ENCODE assay signal across 11 cellular contexts in the genomic region with DNA sequence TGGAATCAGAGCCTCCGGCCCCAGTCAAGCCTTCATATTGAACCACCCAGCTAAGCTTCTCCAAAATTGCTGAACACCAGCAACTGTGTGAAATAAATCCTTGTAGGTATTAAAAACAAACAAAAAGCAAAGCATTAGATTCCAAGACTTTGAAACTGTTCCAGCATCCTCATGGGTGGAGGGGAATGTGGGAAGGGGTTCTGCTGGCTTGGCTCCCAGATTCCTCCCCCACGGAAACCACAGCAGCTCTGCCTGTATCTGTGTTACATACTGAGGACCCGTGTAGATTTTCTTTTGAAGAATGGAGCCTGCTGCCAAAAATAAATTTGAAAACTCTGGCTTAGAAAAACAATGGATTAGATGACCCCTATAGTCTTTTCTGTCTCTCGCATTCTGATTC. TPM values are rescaled to one million over a fixed set of nuclear protein-coding genes. Genes with fewer than 3 reads are reported as not detected.
"Had no signal": no experiment of that assay in that cellular context is flagged by ENCODE, and none has a peak within 500 bp of the region (broad histone marks: within the 10 kb centered on the region; RNA-seq: fewer than 3 reads in every experiment).

No MANE protein-coding gene starts in this region.

- FAIRE-seq: H1, H54, HTR-8/SVneo, K562 had no signal

- H3K4me3 ChIP-seq: GM23338, K562 had no signal

- H2AFZ ChIP-seq: GM23338 had no signal

- H3K4me3 Mint-ChIP-seq: GM23338, H9, HFFc6 had no signal

- H3K27ac Mint-ChIP-seq: GM23338, H9, HFFc6 had no signal

- H3K4me2 ChIP-seq: GM23338 had no signal

- H3K4me1 Mint-ChIP-seq: GM23338, H9 had no signal

- ATAC-seq: GM23338, K562 had no signal

- DNase-seq: H9, HCEC 1CT, HFFc6, IMR-90, KG1 had no signal

RNA-seq across cellular contexts. Expression of gene AKR1B1, which starts 20.0 kb away (rescaled TPM):
- total RNA-seq: HT-29 had no signal
